25 cellular contexts compared by ENCODE assay signal in genomic region chr16:19265531-19265930, GRCh38. TPM values are rescaled to one million over a fixed set of nuclear protein-coding genes. Genes with fewer than 3 reads are reported as not detected.
"Had no signal": no experiment of that assay in that cellular context is flagged by ENCODE, and none has a peak within 500 bp of the region (broad histone marks: within the 10 kb centered on the region; RNA-seq: fewer than 3 reads in every experiment).

No MANE protein-coding gene starts in this region.

- H3K4me3 Mint-ChIP-seq: activated B cell treated with CpG ODN at 0.5 μM for 24 hours; activated CD4-positive, alpha-beta T cell treated with anti-CD3 and anti-CD28 coated beads, Interleukin-2, amount 10 ng/mL, durations not matched to agents 24 days and 14 days; activated CD8-positive, alpha-beta memory T cell treated with anti-CD3 and anti-CD28 coated beads, Interleukin-2, amount 10 ng/mL, durations not matched to agents 7 days and 5 days; activated naive CD4-positive, alpha-beta T cell treated with anti-CD3 and anti-CD28 coated beads, Interleukin-2, amount 50 U/mL, for 24 hours; activated T-cell treated with anti-CD3 and anti-CD28 coated beads, Interleukin-2, amount 50 U/mL, for 24 hours; activated T-helper 1 cell treated with anti-CD3 and anti-CD28 coated beads, Interleukin-12 subunit alpha, Interleukin-12 subunit beta, Interleukin-2, Interleukin-4 antibody, amounts not matched to agents 30 ng/mL and 10 ng/mL and 1 ng/mL, durations not matched to agents 14 hours and 24 hours and 36 hours; central memory CD8-positive, alpha-beta T cell; T-helper 1 cell treated with Interleukin-12 subunit alpha and Interleukin-12 subunit beta and Interleukin-4 antibody, amounts not matched to agents 30 μg/mL and 1 μg/mL, for 36 hours had no signal

- H3K27me3 Mint-ChIP-seq: activated B cell treated with CpG ODN at 0.5 μM for 24 hours; activated CD8-positive, alpha-beta memory T cell treated with anti-CD3 and anti-CD28 coated beads, Interleukin-2, amount 10 ng/mL, durations not matched to agents 7 days and 5 days; activated T-cell treated with anti-CD3 and anti-CD28 coated beads, Interleukin-2, amount 50 U/mL, for 24 hours had no signal

- H3K27ac Mint-ChIP-seq: activated B cell treated with CpG ODN at 0.5 μM for 24 hours; activated CD4-positive, alpha-beta T cell treated with anti-CD3 and anti-CD28 coated beads, Interleukin-2, amount 10 ng/mL, durations not matched to agents 24 days and 14 days; activated CD8-positive, alpha-beta memory T cell treated with anti-CD3 and anti-CD28 coated beads, Interleukin-2, amount 10 ng/mL, durations not matched to agents 7 days and 5 days; activated naive CD4-positive, alpha-beta T cell treated with anti-CD3 and anti-CD28 coated beads, Interleukin-2, amount 50 U/mL, for 24 hours; activated T-cell treated with anti-CD3 and anti-CD28 coated beads, Interleukin-2, amount 50 U/mL, for 24 hours; activated T-helper 1 cell treated with anti-CD3 and anti-CD28 coated beads, Interleukin-12 subunit alpha, Interleukin-12 subunit beta, Interleukin-2, Interleukin-4 antibody, amounts not matched to agents 30 ng/mL and 10 ng/mL and 1 ng/mL, durations not matched to agents 14 hours and 24 hours and 36 hours; T-helper 1 cell treated with Interleukin-12 subunit alpha and Interleukin-12 subunit beta and Interleukin-4 antibody, amounts not matched to agents 30 μg/mL and 1 μg/mL, for 36 hours had no signal

- H3K36me3 Mint-ChIP-seq: activated CD8-positive, alpha-beta memory T cell treated with anti-CD3 and anti-CD28 coated beads, Interleukin-2, amount 10 ng/mL, durations not matched to agents 7 days and 5 days had no signal

- H3K4me1 Mint-ChIP-seq: activated CD4-positive, alpha-beta T cell treated with anti-CD3 and anti-CD28 coated beads, Interleukin-2, amount 10 ng/mL, durations not matched to agents 24 days and 14 days; activated CD8-positive, alpha-beta memory T cell treated with anti-CD3 and anti-CD28 coated beads, Interleukin-2, amount 10 ng/mL, durations not matched to agents 7 days and 5 days; activated naive CD4-positive, alpha-beta T cell treated with anti-CD3 and anti-CD28 coated beads, Interleukin-2, amount 50 U/mL, for 24 hours; central memory CD8-positive, alpha-beta T cell had no signal

- DNase-seq: activated B cell treated with CpG ODN at 0.5 μM for 24 hours; activated CD4-positive, alpha-beta T cell treated with anti-CD3 and anti-CD28 coated beads for 1 hour; activated CD4-positive, alpha-beta T cell treated with anti-CD3 and anti-CD28 coated beads, Interleukin-2, amount 10 ng/mL, durations not matched to agents 24 days and 14 days; activated CD4-positive, alpha-beta T cell treated with anti-CD3 and anti-CD28 coated beads, Interleukin-2, amount 50 U/mL, for 48 hours; activated CD8-positive, alpha-beta memory T cell treated with anti-CD3 and anti-CD28 coated beads, Interleukin-2, amount 10 ng/mL, durations not matched to agents 7 days and 5 days; activated effector memory CD4-positive, alpha-beta T cell treated with Interleukin-2 at 50 U/mL for 16 hours; activated naive CD4-positive, alpha-beta T cell; activated T-cell treated with anti-CD3 and anti-CD28 coated beads, Interleukin-2, amount 50 U/mL, for 24 hours; aorta; body of pancreas; Karpas-422; NCI-H146; NCI-H187 treated with DMSO at 0.1 percent for 48 hours; NCI-H2171; NCI-H226; NCI-H526; NCI-H774; NK-92 treated with Interleukin-12 subunit alpha and Interleukin-12 subunit beta, amount 100 ng/mL, for 24 hours; SHP77; T-helper 9 cell had no signal

RNA-seq across cellular contexts. Expression of gene CLEC19A, which starts 20.0 kb away (rescaled TPM):
- total RNA-seq: activated B cell treated with CpG ODN at 0.5 μM for 24 hours; activated CD4-positive, alpha-beta T cell treated with anti-CD3 and anti-CD28 coated beads, Interleukin-2, amount 10 ng/mL, durations not matched to agents 24 days and 14 days; activated CD8-positive, alpha-beta memory T cell treated with anti-CD3 and anti-CD28 coated beads, Interleukin-2, amount 10 ng/mL, durations not matched to agents 7 days and 5 days; activated T-helper 1 cell treated with anti-CD3 and anti-CD28 coated beads, Interleukin-12 subunit alpha, Interleukin-12 subunit beta, Interleukin-2, Interleukin-4 antibody, amounts not matched to agents 30 ng/mL and 10 ng/mL and 1 ng/mL, durations not matched to agents 14 hours and 24 hours and 36 hours; aorta; body of pancreas; SK-MEL-5 had no signal
